ENCODE assay signal across 20 cellular contexts in genomic region chr15:57018151-57018550, GRCh38.
"Had no signal": no experiment of that assay in that cellular context is flagged by ENCODE, and none has a peak within 500 bp of the region (broad histone marks: within the 10 kb centered on the region; RNA-seq: fewer than 3 reads in every experiment).

No MANE protein-coding gene starts in this region.

- H3K9me3 ChIP-seq: tibial artery had no signal

- H3K27me3 ChIP-seq: cardiac muscle cell, spleen, tibial artery had no signal

- H3K27ac ChIP-seq: epithelial cell of prostate, spleen had no signal

- ATAC-seq: activated CD8-positive, alpha-beta T cell treated with anti-CD3 and anti-CD28 coated beads for 36 hours; activated T-helper 17 cell treated with anti-CD3 and anti-CD28 coated beads, Interleukin-2, amount 50 U/mL, for 72 hours; left lobe of liver; naive thymus-derived CD4-positive, alpha-beta T cell; stimulated activated naive B cell treated with anti-CD40 and anti-IgM and Interleukin-4, amounts not matched to agents 10 μg/mL and 1 μg/mL and 100 μg/mL, for 72 hours had no signal

- H3K9me3 Mint-ChIP-seq: activated T-helper 17 cell treated with anti-CD3 and anti-CD28 coated beads, Interleukin-2, amount 50 U/mL, for 72 hours had no signal

- H3K4me3 Mint-ChIP-seq: activated CD4-positive, alpha-beta T cell treated with anti-CD3 and anti-CD28 coated beads, Interleukin-2, amount 10 ng/mL, durations not matched to agents 24 days and 14 days; activated CD8-positive, alpha-beta T cell treated with anti-CD3 and anti-CD28 coated beads for 36 hours; activated naive CD8-positive, alpha-beta T cell treated with anti-CD3 and anti-CD28 coated beads for 36 hours; activated T-helper 17 cell treated with anti-CD3 and anti-CD28 coated beads, Interleukin-2, amount 50 U/mL, for 72 hours; naive thymus-derived CD4-positive, alpha-beta T cell; stimulated activated naive B cell treated with anti-CD40 and anti-IgM and Interleukin-4, amounts not matched to agents 10 μg/mL and 1 μg/mL and 100 μg/mL, for 72 hours had no signal

- H3K27me3 Mint-ChIP-seq: activated CD4-positive, alpha-beta T cell treated with anti-CD3 and anti-CD28 coated beads, Interleukin-2, amount 10 ng/mL, durations not matched to agents 24 days and 14 days; activated CD8-positive, alpha-beta T cell treated with anti-CD3 and anti-CD28 coated beads for 36 hours; activated naive CD8-positive, alpha-beta T cell treated with anti-CD3 and anti-CD28 coated beads for 36 hours; activated T-helper 17 cell treated with anti-CD3 and anti-CD28 coated beads, Interleukin-2, amount 50 U/mL, for 72 hours; naive thymus-derived CD4-positive, alpha-beta T cell; stimulated activated naive B cell treated with anti-CD40 and anti-IgM and Interleukin-4, amounts not matched to agents 10 μg/mL and 1 μg/mL and 100 μg/mL, for 72 hours had no signal

- H3K27ac Mint-ChIP-seq: activated CD4-positive, alpha-beta T cell treated with anti-CD3 and anti-CD28 coated beads, Interleukin-2, amount 10 ng/mL, durations not matched to agents 24 days and 14 days; activated naive CD8-positive, alpha-beta T cell treated with anti-CD3 and anti-CD28 coated beads for 36 hours; activated T-helper 17 cell treated with anti-CD3 and anti-CD28 coated beads, Interleukin-2, amount 50 U/mL, for 72 hours; stimulated activated naive B cell treated with anti-CD40 and anti-IgM and Interleukin-4, amounts not matched to agents 10 μg/mL and 1 μg/mL and 100 μg/mL, for 72 hours had no signal

- DNase-seq: activated CD4-positive, alpha-beta T cell treated with anti-CD3 and anti-CD28 coated beads, Interleukin-2, amount 10 ng/mL, durations not matched to agents 24 days and 14 days; activated CD8-positive, alpha-beta T cell treated with anti-CD3 and anti-CD28 coated beads for 36 hours; activated naive CD4-positive, alpha-beta T cell; activated naive CD8-positive, alpha-beta T cell treated with anti-CD3 and anti-CD28 coated beads for 36 hours; activated T-cell treated with anti-CD3 and anti-CD28 coated beads, Interleukin-2, amount 50 U/mL, for 1 hour; amniotic stem cell; foreskin melanocyte; hypothalamus; islet precursor cell; naive thymus-derived CD4-positive, alpha-beta T cell; posterior cingulate gyrus; spleen; stimulated activated naive B cell treated with anti-CD40 and anti-IgM and Interleukin-4, amounts not matched to agents 10 μg/mL and 1 μg/mL and 100 μg/mL, for 72 hours; T-helper 1 cell; T-helper 9 cell; tibial artery had no signal

- H3K36me3 ChIP-seq: cardiac muscle cell, spleen, tibial artery had no signal

- H3K4me3 ChIP-seq: cardiac muscle cell, spleen, tibial artery had no signal
